Comparison of ENCODE assay signal across 35 cellular contexts in the genomic region with DNA sequence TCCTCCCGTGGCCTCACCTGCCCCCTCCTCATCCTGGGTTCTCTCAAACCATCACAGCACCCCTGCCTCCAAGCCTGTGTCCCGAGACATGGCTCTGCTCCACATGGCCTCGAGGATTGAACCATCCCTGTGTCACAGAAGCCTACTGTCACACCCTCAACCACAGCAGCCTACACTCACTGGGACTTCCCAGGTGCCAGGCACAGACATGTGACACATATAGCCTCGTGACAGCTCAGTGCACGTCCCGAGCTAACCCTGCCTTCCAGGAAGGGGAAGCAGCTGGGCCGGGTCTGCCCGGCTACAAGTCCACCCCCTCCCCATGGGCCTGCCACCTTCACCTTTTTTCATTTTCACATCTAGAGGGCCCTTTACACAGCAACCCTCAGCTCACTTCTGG.
DNase-seq lines count a peak whose midpoint lies in the region; ATAC-seq, FAIRE-seq and TF ChIP-seq lines count a peak whose summit lies in the region.
"Had no signal": no experiment of that assay in that cellular context is flagged by ENCODE, and none has a peak within 500 bp of the region (broad histone marks: within the 10 kb centered on the region; RNA-seq: fewer than 3 reads in every experiment).

No MANE protein-coding gene starts in this region.

- H4K20me1 ChIP-seq in HepG2 (ENCODE audit: insufficient read depth, low read length) (no peaks in the 10 kb centered on the region), MM.1S (ENCODE audit: insufficient read depth, low read length) (no peaks in the 10 kb centered on the region)

- H3K4me1 ChIP-seq in HepG2 (ENCODE audit: insufficient read depth, low read length): peaks cover 15% of the 10 kb centered on the region
- peaks cover 0 to 6% (median 3%) of the 10 kb centered on the region in 4 donors for H3K4me1 ChIP-seq in right lobe of liver
- H3K4me1 ChIP-seq in heart left ventricle: no peaks in the 10 kb centered on the region
- H3K4me1 ChIP-seq in MM.1S (ENCODE audit: low read length): no peaks in the 10 kb centered on the region
- H3K4me1 ChIP-seq: esophagus muscularis mucosa, HAP-1, left lung, parathyroid adenoma had no signal

- no peaks in the 10 kb centered on the region for H3K9me3 ChIP-seq in HepG2 (ENCODE audit: low read length)
- H3K9me3 ChIP-seq in right lobe of liver: no peaks in the 10 kb centered on the region
- H3K9me3 ChIP-seq in heart left ventricle: peaks cover 0 to 7% (median 0%) of the 10 kb centered on the region in 12 donors
- no peaks in the 10 kb centered on the region for H3K9me3 ChIP-seq in MM.1S (replicated peaks; ENCODE audit: insufficient read depth, low read length)
- H3K9me3 ChIP-seq: esophagus muscularis mucosa, HAP-1 had no signal

- no peaks in the 10 kb centered on the region for H3F3A ChIP-seq in MM.1S (ENCODE audit: insufficient read depth, low read length)

- H3K4me3 ChIP-seq in HepG2 (replicated peaks in 1 of 3; ENCODE audit: insufficient read depth in 1 of 3, low read depth in 2 of 3, low read length in 3 of 3) (no peak overlapping the region), right lobe of liver (no peak overlapping the region), heart left ventricle (no peak overlapping the region), MM.1S (ENCODE audit: low read length) (no peak overlapping the region)
- H3K4me3 ChIP-seq: esophagus muscularis mucosa, HAP-1, left lung, smooth muscle cell had no signal

- FAIRE-seq in HepG2 (lab: Jason Lieb, UNC): no peak
- FAIRE-seq: endometrium, G401.6, RCC 7860 had no signal

- H3K27ac Mint-ChIP-seq in memory B cell: peak overlapping the region; percentile 84
- H3K27ac Mint-ChIP-seq: brain, type B pancreatic cell had no signal

- TF ChIP-seq EP300 in HepG2 (IDR thresholded peaks at IDR 0.05; ENCODE audit: low read depth in 2 of 2, low read length in 2 of 2): no peak
- no peak for TF ChIP-seq EP300 in HepG2 (CRISPR knock-in tag; IDR thresholded peaks at IDR 0.05; ENCODE audit: borderline replicate concordance)

- H3K36me3 ChIP-seq in HepG2 (replicated peaks in 1 of 2; ENCODE audit: control insufficient read depth in 1 of 2, insufficient read depth in 2 of 2, low read length in 2 of 2): no peaks in the 10 kb centered on the region
- no peaks in the 10 kb centered on the region for H3K36me3 ChIP-seq in right lobe of liver
- peaks cover 0 to 9% (median 0%) of the 10 kb centered on the region in 9 donors for H3K36me3 ChIP-seq in heart left ventricle
- H3K36me3 ChIP-seq in MM.1S (replicated peaks; ENCODE audit: insufficient read depth, low read length): no peaks in the 10 kb centered on the region; the same call in 1 of the 2 replicates
- H3K36me3 ChIP-seq: HAP-1 had no signal

- peaks cover 7% of the 10 kb centered on the region for H3K9me3 Mint-ChIP-seq in memory B cell
- H3K9me3 Mint-ChIP-seq: type B pancreatic cell had no signal

- H3K27ac ChIP-seq in HepG2 (ENCODE audit: extremely low read length, insufficient read depth, low read length): no peak overlapping the region
- no peak overlapping the region for H3K27ac ChIP-seq in right lobe of liver
- H3K27ac ChIP-seq in heart left ventricle: no peak overlapping the region
- H3K27ac ChIP-seq in MM.1S (ENCODE audit: low read length): no peak overlapping the region
- H3K27ac ChIP-seq: esophagus muscularis mucosa, left lung, parathyroid adenoma had no signal

- H2AFZ ChIP-seq in HepG2 (ENCODE audit: low read length): no peak overlapping the region
- no peak overlapping the region for H2AFZ ChIP-seq in MM.1S (ENCODE audit: low read length)
- H2AFZ ChIP-seq: parathyroid adenoma had no signal

- no peak for TF ChIP-seq CTCF in HepG2 (CRISPR knock-in tag; IDR thresholded peaks at IDR 0.05)
- TF ChIP-seq CTCF in right lobe of liver (IDR thresholded peaks at IDR 0.05): no peak
- TF ChIP-seq CTCF in heart left ventricle (IDR thresholded peaks at IDR 0.05): no peak
- no peak for TF ChIP-seq CTCF in MM.1S (IDR thresholded peaks at IDR 0.05; ENCODE audit: low read length)

- ATAC-seq in activated CD4-positive, CD25-positive, alpha-beta regulatory T cell treated with anti-CD3 and anti-CD28 coated beads, Interleukin-2, amount 50 U/mL, for 24 hours: peak; percentile 55 to 78
- ATAC-seq in HepG2 (no peak), right lobe of liver (no peak), memory B cell (ENCODE audit: low read depth) (peak; percentile 34), heart left ventricle (no peak)
- ATAC-seq: left lung had no signal

- H3K79me2 ChIP-seq in HepG2 (ENCODE audit: insufficient read depth, low read length): no peaks in the 10 kb centered on the region
- no peaks in the 10 kb centered on the region for H3K79me2 ChIP-seq in MM.1S (ENCODE audit: low read length)
- H3K79me2 ChIP-seq: parathyroid adenoma had no signal

- peaks cover 16% of the 10 kb centered on the region for H3K4me1 Mint-ChIP-seq in memory B cell
- H3K4me1 Mint-ChIP-seq: brain had no signal

- intact Hi-C loops in HepG2 (cut with micrococcal nuclease; ENCODE audit: unreplicated experiment): no loop called here
- intact Hi-C loops in right lobe of liver (cut with DNase I): loop anchor here in 1 of 2 donors (10.0 kb wide), 1 partner anchor 111 kb away; no protein-coding TSS in a partner anchor
- intact Hi-C loops in heart left ventricle (cut with DNase I): no loop called here

- BruUV-seq in HepG2 (replicated peaks; lab: Mats Ljungman, UMichigan): no TSS peak

- no peaks in the 10 kb centered on the region for H3K9me2 ChIP-seq in MM.1S (replicated peaks; ENCODE audit: insufficient read depth, low read length)

- peaks cover 46% of the 10 kb centered on the region for H3K36me3 Mint-ChIP-seq in memory B cell
- H3K36me3 Mint-ChIP-seq: type B pancreatic cell had no signal

- no peak for DNase-seq in activated CD4-positive, CD25-positive, alpha-beta regulatory T cell treated with anti-CD3 and anti-CD28 coated beads, Interleukin-2, amount 50 U/mL, for 72 hours
- DNase-seq in HepG2 (ENCODE audit: low spot score) (no peak), right lobe of liver (no peak), memory B cell (ENCODE audit: low spot score in 2 of 2) (no peak), heart left ventricle (no peak), MM.1S (no peak), NCI-H2196 (lab: John Stamatoyannopoulos, UW; ENCODE audit: unreplicated experiment) (no peak)
- DNase-seq: 8988T; activated CD8-positive, alpha-beta memory T cell treated with anti-CD3 and anti-CD28 coated beads, Interleukin-2, amount 50 U/mL, for 48 hours; activated effector memory CD4-positive, alpha-beta T cell treated with anti-CD3 and anti-CD28 coated beads, Interleukin-2, amount 50 U/mL, for 16 hours; amniotic stem cell; Calu3; DMS79; foreskin fibroblast; head of caudate nucleus; islet precursor cell; Kasumi-1; left lung; mesenchymal stem cell; NCI-H1417 treated with DMSO at 0.1 percent for 48 hours; NCI-H2081; NCI-H226; NCI-H69; SHP77 treated with DMSO at 0.1 percent for 48 hours; T-helper 9 cell had no signal

- no peaks in the 10 kb centered on the region; a peak in 1 of 5 replicates for H3K27me3 ChIP-seq in HepG2 (ENCODE audit: control insufficient read depth in 1 of 2, insufficient read depth in 2 of 2, low read length in 2 of 2)
- no peaks in the 10 kb centered on the region for H3K27me3 ChIP-seq in right lobe of liver
- H3K27me3 ChIP-seq in heart left ventricle: no peaks in the 10 kb centered on the region
- H3K27me3 ChIP-seq in MM.1S (replicated peaks; ENCODE audit: insufficient read depth, low read length): no peaks in the 10 kb centered on the region
- H3K27me3 ChIP-seq: esophagus muscularis mucosa, left lung had no signal

- WGBS in HepG2 (ENCODE audit: low lambda C conversion rate): 72% methylated on average over 8 of the region's 8 CpGs
- WGBS in right lobe of liver (ENCODE audit: insufficient coverage, low coverage, low lambda C conversion rate, missing lambda C conversion rate): 50% methylated on average over 2 of the region's 8 CpGs
- WGBS in heart left ventricle, 4 donors: 76 to 84% (median 79%) methylated on average over 7 to 8 of the region's 8 CpGs

- no peak for TF ChIP-seq RAD21 in HepG2 (CRISPR knock-in tag; IDR thresholded peaks at IDR 0.05)

- H3K4me3 Mint-ChIP-seq in memory B cell: no peak overlapping the region
- H3K4me3 Mint-ChIP-seq: brain, type B pancreatic cell had no signal

- H3K4me2 ChIP-seq in HepG2 (ENCODE audit: low read depth, low read length) (no peak overlapping the region), MM.1S (ENCODE audit: low read depth, low read length) (no peak overlapping the region)
- H3K4me2 ChIP-seq: smooth muscle cell had no signal

- in situ Hi-C loops in HepG2 (cut with HindIII; ENCODE audit: extremely low pct_ligation_motif_present, low pct_unique_long_range_greater_than_20kb): no loop called here

- no peaks in the 10 kb centered on the region for H3K27me3 Mint-ChIP-seq in memory B cell
- H3K27me3 Mint-ChIP-seq: brain, type B pancreatic cell had no signal

- H3K9ac ChIP-seq in HepG2 (ENCODE audit: insufficient read depth, low read depth, low read length) (no peak overlapping the region), MM.1S (ENCODE audit: low read length) (no peak overlapping the region)
- H3K9ac ChIP-seq: parathyroid adenoma had no signal

- POLR2A ChIA-PET in HepG2 (lab: Yijun Ruan, JAX): interaction anchor here (1.4 kb wide), 1 partner anchor 238 kb away, joined by 6 read pairs; the partner anchor contains the start of gene CPPED1

- CTCF ChIA-PET in HepG2 (lab: Yijun Ruan, JAX; ENCODE audit: low intra/inter-chr PET ratio, low total read pairs): no interaction called here

- TF ChIP-seq POLR2A in HepG2 (IDR thresholded peaks at IDR 0.05; ENCODE audit: insufficient read depth in 1 of 2, low read depth in 2 of 2, low read length in 2 of 2) (no peak), right lobe of liver (IDR thresholded peaks at IDR 0.05) (no peak), heart left ventricle (IDR thresholded peaks at IDR 0.05) (no peak)

TF ChIP-seq in HepG2, 621 proteins besides CTCF, POLR2A, EP300 and RAD21:
- TF ChIP-seq, protein P1, sequence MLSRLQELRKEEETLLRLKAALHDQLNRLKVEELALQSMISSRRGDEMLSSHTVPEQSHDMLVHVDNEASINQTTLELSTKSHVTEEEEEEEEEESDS (CRISPR knock-in tag; IDR thresholded peaks at IDR 0.05; ENCODE audit: borderline replicate concordance): no peak
- TF ChIP-seq GMEB2 (CRISPR knock-in tag; IDR thresholded peaks at IDR 0.05; ENCODE audit: low read depth): no peak
- TF ChIP-seq HOXA3 (CRISPR knock-in tag; IDR thresholded peaks at IDR 0.05): no peak
- TF ChIP-seq NRL (CRISPR knock-in tag; IDR thresholded peaks at IDR 0.05; ENCODE audit: borderline replicate concordance): 0 out of 2 replicates have a peak, but pooled peaks have one; percentile 34

Comparison
In these comparisons a context has a peak if more than half of its experiments do, and no peak if none do; other contexts are left out.
1. ATAC-seq: peak in activated CD4-positive, CD25-positive, alpha-beta regulatory T cell treated with anti-CD3 and anti-CD28 coated beads, Interleukin-2, amount 50 U/mL, for 24 hours (2 of 2) and memory B cell (single experiment); none in HepG2 (single experiment), right lobe of liver (0 of 4) and heart left ventricle (0 of 4).